6 cellular contexts compared by ENCODE assay signal in the genomic region with DNA sequence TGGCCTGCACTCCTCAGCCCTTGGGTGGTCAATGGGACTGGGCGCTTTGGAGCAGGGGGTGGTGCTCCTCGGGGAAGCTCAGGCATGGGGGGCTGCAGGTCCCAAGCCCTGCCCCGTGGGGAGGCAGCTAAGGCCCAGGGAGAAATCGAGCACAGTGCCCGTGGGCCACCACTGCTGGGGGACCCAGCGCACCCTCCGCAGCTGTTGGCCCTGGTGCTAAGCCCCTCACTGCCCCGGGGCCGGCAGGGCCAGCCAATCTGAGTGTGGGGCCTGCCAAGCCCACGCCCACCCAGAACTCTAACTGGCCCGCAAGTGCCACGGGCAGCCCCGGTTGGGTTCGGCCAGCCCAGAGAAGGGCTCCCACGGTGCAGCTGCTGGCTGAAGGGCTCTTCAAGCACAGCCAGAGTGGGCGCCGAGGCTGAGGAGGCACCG.
"Had no signal": no experiment of that assay in that cellular context is flagged by ENCODE, and none has a peak within 500 bp of the region (broad histone marks: within the 10 kb centered on the region; RNA-seq: fewer than 3 reads in every experiment).

No MANE protein-coding gene starts in this region.

- H3K4me2 ChIP-seq: GM23338 had no signal

- H3K27ac Mint-ChIP-seq: GM23338, H9 had no signal

- DNase-seq: H9, HCEC 1CT had no signal

- ATAC-seq: GM23338 had no signal

- H3K4me3 ChIP-seq: GM23338 had no signal

- H3K4me3 Mint-ChIP-seq: GM23338, H9 had no signal

- FAIRE-seq: H1, H54, HTR-8/SVneo had no signal

- H2AFZ ChIP-seq: GM23338 had no signal

- H3K4me1 Mint-ChIP-seq: GM23338, H9 had no signal
